Comparison of ENCODE assay signal across 7 cellular contexts in genomic region chr7:1569440-1569832, GRCh38. TPM values are rescaled to one million over a fixed set of nuclear protein-coding genes. Genes with fewer than 3 reads are reported as not detected.
DNase-seq lines count a peak whose midpoint lies in the region; ATAC-seq and TF ChIP-seq lines count a peak whose summit lies in the region.

No MANE protein-coding gene starts in this region.

- POLR2A ChIA-PET in HEK293T (lab: Yijun Ruan, JAX): interaction anchor here (1.0 to 1.3 kb wide), 2 partner anchors 13 to 65 kb away, joined by 3 to 4 read pairs; partner anchors contain the start of genes INTS1 and TMEM184A

- H3K4me1 ChIP-seq in iPS DF 6.9 (ENCODE audit: control insufficient read depth, insufficient read depth, low read length): peaks cover 3% of the 10 kb centered on the region

- intact Hi-C loops in posterior vena cava (cut with DNase I): no loop called here

- no peak for TF ChIP-seq CTCF in VCaP (conservative IDR thresholded peaks at IDR 0.05)

- ATAC-seq in GM21619 (IDR thresholded peaks at IDR 0.05; ENCODE audit: unreplicated experiment): no peak
- ATAC-seq in HG02798 (IDR thresholded peaks at IDR 0.05; ENCODE audit: poor library complexity, unreplicated experiment): no peak

- peaks cover 13% of the 10 kb centered on the region for H3K36me3 ChIP-seq in iPS DF 6.9 (ENCODE audit: control insufficient read depth, insufficient read depth, low read length)

- H3K27ac ChIP-seq in VCaP (peak overlapping the region; percentile 87), iPS DF 6.9 (ENCODE audit: low read length) (no peak overlapping the region), substantia nigra (ENCODE audit: low read depth, low read length, poor library complexity, severe bottlenecking) (peak overlapping the region; percentile 88)

- H3K9me3 ChIP-seq in iPS DF 6.9 (ENCODE audit: control insufficient read depth, insufficient read depth, low read length): no peaks in the 10 kb centered on the region

- no peaks in the 10 kb centered on the region for H3K27me3 ChIP-seq in iPS DF 6.9 (ENCODE audit: control insufficient read depth, insufficient read depth, low read length)

- CTCF ChIA-PET in HEK293T (lab: Yijun Ruan, JAX): no interaction called here

- DNase-seq in HEK293T (ENCODE audit: extremely low spot score): no peak
- no peak for DNase-seq in iPS DF 6.9 (ENCODE audit: low read depth, low spot score)
- DNase-seq in substantia nigra (lab: John Stamatoyannopoulos, UW): no peak
- DNase-seq in posterior vena cava (ENCODE audit: low spot score): no peak

- peak overlapping the region; percentile 88; the same call in 1 of the 2 replicates for H3K4me3 ChIP-seq in iPS DF 6.9 (ENCODE audit: low read length)

- no CpG with 5 or more reads among the region's 27 CpGs for WGBS in iPS DF 6.9 (ENCODE audit: insufficient coverage, insufficient read length)

TF ChIP-seq in HEK293T, 16 proteins besides CTCF, POLR2A, EP300 and RAD21:
- TF ChIP-seq LEF1 (IDR thresholded peaks at IDR 0.05; ENCODE audit: borderline replicate concordance): no peak
- peak; percentile 89 for TF ChIP-seq ZNF384 (IDR thresholded peaks at IDR 0.05)
- TF ChIP-seq ARNT (IDR thresholded peaks at IDR 0.05): no peak
- TF ChIP-seq FOXK2 (IDR thresholded peaks at IDR 0.05): no peak
- TF ChIP-seq PKNOX1 (IDR thresholded peaks at IDR 0.05): no peak
- TF ChIP-seq SP1 (IDR thresholded peaks at IDR 0.05): no peak
- TF ChIP-seq TARDBP (IDR thresholded peaks at IDR 0.05): no peak

RNA-seq across cellular contexts. Expression of gene PSMG3, which starts 0.4 kb away (rescaled TPM):
- total RNA-seq in posterior vena cava: 10 to 100 TPM; 13.9 to 19.0 TPM

RNA-seq across cellular contexts. Expression of gene TMEM184A, which starts 13.4 kb away (rescaled TPM):
- not detected for total RNA-seq in posterior vena cava

RNA-seq across cellular contexts. Expression of gene MAFK, which starts 38.9 kb away (rescaled TPM):
- total RNA-seq in posterior vena cava: 100 to 1,000 TPM in 1 of 2 donors, 10 to 100 TPM in 1; 49.4 to 138 TPM
